In the genomic region with DNA sequence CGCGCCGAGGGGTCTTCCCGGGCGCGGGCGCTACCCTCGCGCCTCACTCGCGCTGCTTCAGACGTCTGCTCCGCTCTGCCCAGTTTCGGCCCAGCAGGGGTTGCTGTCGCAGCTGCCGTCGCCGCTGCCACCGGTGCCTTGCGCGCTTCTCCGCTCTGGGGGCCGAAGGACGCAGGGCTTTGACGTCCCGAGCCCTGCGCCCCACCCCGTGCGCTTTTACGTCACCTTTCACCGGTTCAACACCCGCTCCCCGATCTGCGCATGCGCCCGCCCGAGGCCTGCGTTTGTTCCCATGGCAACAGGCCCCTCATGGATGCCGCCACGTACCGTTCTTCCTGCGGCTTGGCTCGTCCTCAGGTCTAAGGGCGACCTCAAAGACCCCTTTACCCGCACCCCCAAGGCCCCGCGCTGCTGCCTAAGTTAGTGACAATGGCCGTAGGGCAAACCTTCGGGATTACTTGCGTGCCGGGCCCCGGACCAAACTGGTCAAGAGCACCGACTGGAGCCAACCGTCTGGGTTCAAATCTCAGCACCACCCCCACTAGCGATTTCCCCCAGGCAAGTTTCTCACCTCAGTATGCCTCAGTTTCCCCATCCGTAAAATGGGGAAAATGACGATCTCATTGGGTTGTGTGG, we compare ENCODE assay signal across 8 cellular contexts. TPM values are rescaled to one million over a fixed set of nuclear protein-coding genes. Genes with fewer than 3 reads are reported as not detected.
DNase-seq lines count a peak whose midpoint lies in the region; ATAC-seq, FAIRE-seq and TF ChIP-seq lines count a peak whose summit lies in the region.

No MANE protein-coding gene starts in this region.

- H4K8ac ChIP-seq in H1 (ENCODE audit: extremely low read depth, insufficient read depth, low read length) = peak overlapping the region; percentile 96
- H4K8ac ChIP-seq in mesendoderm (ENCODE audit: low read depth, low read length) = no peak overlapping the region

- H3K27ac ChIP-seq in H1 (ENCODE audit: low read depth, low read length) = peak overlapping the region; percentile 88
- H3K27ac ChIP-seq in mesendoderm (ENCODE audit: low read depth, low read length) = peak overlapping the region; percentile 90

- peaks cover 0 to 27% (median 10%) of the 10 kb centered on the region in 4 experiments; a peak in 6 of 7 replicates for H3K4me1 ChIP-seq in H1 (replicated peaks in 1 of 4; ENCODE audit: control insufficient read depth in 3 of 4, insufficient read depth in 4 of 4, low read length in 3 of 4)
- peaks cover 10% of the 10 kb centered on the region for H3K4me1 ChIP-seq in mesendoderm (ENCODE audit: control insufficient read depth, low read depth, low read length)

- peaks cover 3 to 10% of the 10 kb centered on the region in 2 experiments for H4K20me1 ChIP-seq in H1 (replicated peaks in 1 of 2; ENCODE audit: control insufficient read depth in 1 of 2, insufficient read depth in 2 of 2, low read length in 2 of 2)

- H2BK15ac ChIP-seq in H1 (ENCODE audit: low read length) (no peak overlapping the region), mesendoderm (replicated peaks; ENCODE audit: low read depth) (no peak overlapping the region)

- 0 out of 2 replicates have a peak overlapping the region, but pooled peaks have one; percentile 47 for H2AFZ ChIP-seq in H1 (ENCODE audit: low read length)

- TF ChIP-seq RAD21 in H1 (IDR thresholded peaks at IDR 0.05 in 1 of 2, conservative IDR thresholded peaks at IDR 0.05 in 1 of 2; ENCODE audit: low read depth in 2 of 2, low read length in 2 of 2) = no peak

- no peak for FAIRE-seq in H1 (lab: Jason Lieb, UNC)

- peak overlapping the region; percentile 87 for H4K5ac ChIP-seq in H1 (ENCODE audit: insufficient read length, low read depth, low read length)
- no peak overlapping the region for H4K5ac ChIP-seq in mesendoderm (ENCODE audit: low read length)

- H3K79me2 ChIP-seq in H1 (ENCODE audit: control insufficient read depth in 1 of 2, insufficient read depth in 2 of 2, low read length in 2 of 2) = 0 out of 4 replicates have a peak, but pooled peaks cover 0 to 8% of the 10 kb centered on the region in 2 experiments
- no peaks in the 10 kb centered on the region for H3K79me2 ChIP-seq in mesendoderm (ENCODE audit: control insufficient read depth, insufficient read depth, low read length)

- H2BK120ac ChIP-seq in H1 (replicated peaks; ENCODE audit: low read depth, low read length) (no peak overlapping the region), mesendoderm (ENCODE audit: low read depth, low read length) (no peak overlapping the region)

- 4% methylated on average over 44 of the region's 57 CpGs; no CpG with 5 or more reads in 1 of the 2 experiments for WGBS in H1 (ENCODE audit: extremely low coverage in 1 of 2, insufficient coverage in 1 of 2, insufficient read length in 1 of 2, insufficient replicate concordance in 2 of 2, low coverage in 1 of 2, low lambda C conversion rate in 2 of 2, missing lambda C conversion rate in 1 of 2), 2 experiments
- no CpG with 5 or more reads among the region's 57 CpGs for WGBS in mesendoderm (ENCODE audit: extremely low coverage, insufficient coverage, low lambda C conversion rate)

- H2BK12ac ChIP-seq in H1 (ENCODE audit: low read depth, low read length) = no peak overlapping the region

- CTCF ChIA-PET in H1 (lab: Charles Lee; ENCODE audit: partially characterized antibody) = no interaction called here

- ATAC-seq in GM21360 (IDR thresholded peaks at IDR 0.05; ENCODE audit: unreplicated experiment) = peak; percentile 33

- H4K91ac ChIP-seq in H1 (replicated peaks; ENCODE audit: insufficient read length, low read length) = no peak overlapping the region

- H2AK5ac ChIP-seq in H1 (ENCODE audit: low read depth, low read length) = no peak overlapping the region
- H2AK5ac ChIP-seq in mesendoderm (ENCODE audit: low read length) = no peak overlapping the region

- no peaks in the 10 kb centered on the region for H3K36me3 ChIP-seq in H1 (ENCODE audit: control insufficient read depth in 2 of 4, insufficient read depth in 4 of 4, low read length in 3 of 4)
- H3K36me3 ChIP-seq in mesendoderm (ENCODE audit: control insufficient read depth, insufficient read depth, low read length) = no peaks in the 10 kb centered on the region

- peak overlapping the region; percentile 85 for H3K56ac ChIP-seq in H1 (replicated peaks; ENCODE audit: insufficient read length, low read depth, low read length)
- peak overlapping the region; percentile 98 for H3K56ac ChIP-seq in mesendoderm (ENCODE audit: low read length)

- no peak for TF ChIP-seq CTCF in H1 (IDR thresholded peaks at IDR 0.05; ENCODE audit: control extremely low read depth in 1 of 3, insufficient read depth in 1 of 3, low read depth in 1 of 3, low read length in 3 of 3)

- H3K9me3 ChIP-seq in H1 (ENCODE audit: insufficient read depth in 2 of 2, low read depth in 1 of 2, low read length in 1 of 2) = no peaks in the 10 kb centered on the region

- POLR2A ChIA-PET in H1 (lab: Charles Lee; ENCODE audit: partially characterized antibody) = no interaction called here

- H3K18ac ChIP-seq in H1 (ENCODE audit: extremely low read depth, low read length) = peak overlapping the region; percentile 99
- peak overlapping the region; percentile 62 for H3K18ac ChIP-seq in mesendoderm (ENCODE audit: low read length)

- no peak overlapping the region for H3K23ac ChIP-seq in H1 (ENCODE audit: insufficient read length)
- H3K23ac ChIP-seq in mesendoderm (ENCODE audit: low read length) = no peak overlapping the region

- H3K9ac ChIP-seq in H1 (replicated peaks in 1 of 4; ENCODE audit: extremely low read depth in 1 of 4, low read depth in 3 of 4, low read length in 3 of 4) (peak overlapping the region; percentile 72 to 87 (median 80)), mesendoderm (ENCODE audit: low read length) (peak overlapping the region; percentile 93)

- no peak overlapping the region for H2BK20ac ChIP-seq in H1 (ENCODE audit: low read length)

- DNase-seq in COLO668 (lab: John Stamatoyannopoulos, UW; ENCODE audit: unreplicated experiment) (peak; percentile 98), HT-29 (ENCODE audit: low spot score) (peak; percentile 99), H1 (ENCODE audit: low read depth in 1 of 2, low spot score in 2 of 2) (peak; percentile 88 to 99), mesendoderm (peak; percentile 98)
- DNase-seq in NK-92 treated with Interleukin-12 subunit alpha and Interleukin-12 subunit beta, amount 100 ng/mL, for 24 hours (lab: John Stamatoyannopoulos, UW) = peak; percentile 97
- peak; percentile 97 to 99 (median 99) for DNase-seq in activated CD8-positive, alpha-beta memory T cell treated with anti-CD3 and anti-CD28 coated beads for 48 hours (ENCODE audit: low read depth in 2 of 3, low spot score in 2 of 3)
- DNase-seq in stimulated activated CD8-positive, alpha-beta memory T cell treated with anti-CD3 and anti-CD28 coated beads, Interleukin-12 subunit alpha, Interleukin-12 subunit beta, amount 100 ng/mL, for 4 hours (ENCODE audit: low read depth) = peak; percentile 97

- peaks cover 21% of the 10 kb centered on the region for H3K23me2 ChIP-seq in H1 (ENCODE audit: low read depth, low read length)

- H3K14ac ChIP-seq in H1 (ENCODE audit: insufficient read length) = no peak overlapping the region

- TF ChIP-seq POLR2A in H1 (IDR thresholded peaks at IDR 0.05; ENCODE audit: control extremely low read depth in 1 of 2, low read depth in 2 of 2, low read length in 2 of 2) = peak in 1 of 2 experiments; percentile 84; a peak in 2 of 3 replicates

- H3K27me3 ChIP-seq in H1 (replicated peaks in 1 of 4; ENCODE audit: control insufficient read depth in 3 of 4, extremely low read depth in 1 of 4, insufficient read depth in 3 of 4, low read length in 3 of 4) (peaks cover 0 to 7% (median 3%) of the 10 kb centered on the region in 4 experiments; a peak in 3 of 7 replicates), mesendoderm (ENCODE audit: insufficient read depth, low read length, poor library complexity) (no peaks in the 10 kb centered on the region)

- H2BK5ac ChIP-seq in H1 (ENCODE audit: low read depth, low read length) = peak overlapping the region; percentile 96
- no peak overlapping the region for H2BK5ac ChIP-seq in mesendoderm (ENCODE audit: low read length)

- H3K4me2 ChIP-seq in H1 (ENCODE audit: insufficient read depth in 1 of 2, low read depth in 2 of 2, low read length in 2 of 2) (peak overlapping the region; percentile 66 to 83), mesendoderm (ENCODE audit: low read length) (peak overlapping the region; percentile 91)

- H3K79me1 ChIP-seq in H1 (ENCODE audit: low read depth, low read length) (no peaks in the 10 kb centered on the region), mesendoderm (ENCODE audit: low read length) (peaks cover 11% of the 10 kb centered on the region)

- no peak overlapping the region for H3K4ac ChIP-seq in H1 (replicated peaks; ENCODE audit: insufficient read length, low read depth, low read length)
- no peak overlapping the region for H3K4ac ChIP-seq in mesendoderm (ENCODE audit: low read depth, low read length)

- peak in 1 of 2 experiments; percentile 17; a peak in 2 of 3 replicates for TF ChIP-seq EP300 in H1 (IDR thresholded peaks at IDR 0.05; ENCODE audit: borderline replicate concordance in 1 of 2, low read depth in 2 of 2, low read length in 2 of 2)

- H3K4me3 ChIP-seq in H1 (ENCODE audit: extremely low read depth in 1 of 4, insufficient read depth in 2 of 4, low read depth in 3 of 4, low read length in 4 of 4) (peak overlapping the region; percentile 74 to 89 (median 86)), mesendoderm (ENCODE audit: low read length) (peak overlapping the region; percentile 86)

RNA-seq across cellular contexts. Expression of a gene that starts 0.6 kb away (rescaled TPM):
- 99.2 and 102 TPM in 2 replicates for total RNA-seq in HT-29 (2014; rRNA removed; shearing (Covaris generic))
- 47.3 and 49.6 TPM in 2 replicates for total RNA-seq in H1 (2021; fragmentation: NEBNext Ultra II Directional; extraction: Animal tissue kit (Norgen Biotek cat#: 25700))
- 65.1 and 89.6 TPM in 2 replicates for polyA plus RNA-seq in H1 (2011; rRNA removed)
- polyA plus RNA-seq in H1 (2011; cell fraction: cytosol; rRNA removed) = 33.8 TPM
- 39.1 TPM for polyA plus RNA-seq in H1 (2011; cell fraction: nucleus; rRNA removed)
- 37.4 to 52.9 TPM (median 45.6 TPM) in 4 replicates for polyA plus RNA-seq in H1 (2012, experiment 1 of 2)
- polyA plus RNA-seq in H1 (2012, experiment 2 of 2) = 65.6 TPM
- 35.4 TPM for polyA plus RNA-seq in H1 (2013, experiment 1 of 2)
- polyA plus RNA-seq in H1 (2013, experiment 2 of 2) = 38.4 TPM
- 12.5 and 16.2 TPM in 2 replicates for polyA minus RNA-seq in H1 (2011; rRNA and poly(A)+ RNA removed)
- polyA minus RNA-seq in H1 (2011; cell fraction: cytosol; rRNA and poly(A)+ RNA removed) = 28.0 TPM
- 25.7 TPM for polyA minus RNA-seq in H1 (2011; cell fraction: nucleus; rRNA and poly(A)+ RNA removed)
- polyA plus RNA-seq in mesendoderm (2013, experiment 1 of 2) = 46.8 TPM
- polyA plus RNA-seq in mesendoderm (2013, experiment 2 of 2) = 48.6 TPM

RNA-seq across cellular contexts. Expression of a gene that starts 3.4 kb away (rescaled TPM):
- total RNA-seq in HT-29 (2014; rRNA removed; shearing (Covaris generic)) = 60.8 and 67.1 TPM in 2 replicates
- total RNA-seq in H1 (2021; fragmentation: NEBNext Ultra II Directional; extraction: Animal tissue kit (Norgen Biotek cat#: 25700)) = 52.7 and 55.0 TPM in 2 replicates
- 27.2 and 45.1 TPM in 2 replicates for polyA plus RNA-seq in H1 (2011; rRNA removed)
- 26.4 TPM for polyA plus RNA-seq in H1 (2011; cell fraction: cytosol; rRNA removed)
- 74.8 TPM for polyA plus RNA-seq in H1 (2011; cell fraction: nucleus; rRNA removed)
- 24.2 to 30.4 TPM (median 27.3 TPM) in 4 replicates for polyA plus RNA-seq in H1 (2012, experiment 1 of 2)
- 25.8 TPM for polyA plus RNA-seq in H1 (2012, experiment 2 of 2)
- 28.4 TPM for polyA plus RNA-seq in H1 (2013, experiment 1 of 2)
- 28.5 TPM for polyA plus RNA-seq in H1 (2013, experiment 2 of 2)
- polyA minus RNA-seq in H1 (2011; rRNA and poly(A)+ RNA removed) = 14.8 and 18.7 TPM in 2 replicates
- polyA minus RNA-seq in H1 (2011; cell fraction: cytosol; rRNA and poly(A)+ RNA removed) = 32.3 TPM
- 30.9 TPM for polyA minus RNA-seq in H1 (2011; cell fraction: nucleus; rRNA and poly(A)+ RNA removed)
- polyA plus RNA-seq in mesendoderm (2013, experiment 1 of 2) = 26.1 TPM
- 26.5 TPM for polyA plus RNA-seq in mesendoderm (2013, experiment 2 of 2)

RNA-seq across cellular contexts. Expression of a gene that starts 14.6 kb away (rescaled TPM):
- total RNA-seq in HT-29 (2014; rRNA removed; shearing (Covaris generic)) = not detected in 2 replicates
- not detected in 2 replicates for total RNA-seq in H1 (2021; fragmentation: NEBNext Ultra II Directional; extraction: Animal tissue kit (Norgen Biotek cat#: 25700))
- polyA plus RNA-seq in H1 (2011; rRNA removed) = not detected in 2 replicates
- polyA plus RNA-seq in H1 (2011; cell fraction: cytosol; rRNA removed) = not detected
- not detected for polyA plus RNA-seq in H1 (2011; cell fraction: nucleus; rRNA removed)
- polyA plus RNA-seq in H1 (2012, experiment 1 of 2) = not detected in 4 replicates
- polyA plus RNA-seq in H1 (2012, experiment 2 of 2) = not detected
- not detected for polyA plus RNA-seq in H1 (2013, experiment 1 of 2)
- polyA plus RNA-seq in H1 (2013, experiment 2 of 2) = not detected
- polyA minus RNA-seq in H1 (2011; rRNA and poly(A)+ RNA removed) = not detected in 2 replicates
- polyA minus RNA-seq in H1 (2011; cell fraction: cytosol; rRNA and poly(A)+ RNA removed) = not detected
- not detected for polyA minus RNA-seq in H1 (2011; cell fraction: nucleus; rRNA and poly(A)+ RNA removed)
- polyA plus RNA-seq in mesendoderm (2013, experiment 1 of 2) = not detected
- polyA plus RNA-seq in mesendoderm (2013, experiment 2 of 2) = not detected

RNA-seq across cellular contexts. Expression of a gene that starts 25.8 kb away (rescaled TPM):
- 149 and 151 TPM in 2 replicates for total RNA-seq in HT-29 (2014; rRNA removed; shearing (Covaris generic))
- 28.8 and 29.8 TPM in 2 replicates for total RNA-seq in H1 (2021; fragmentation: NEBNext Ultra II Directional; extraction: Animal tissue kit (Norgen Biotek cat#: 25700))
- 54.4 and 68.6 TPM in 2 replicates for polyA plus RNA-seq in H1 (2011; rRNA removed)
- 66.1 TPM for polyA plus RNA-seq in H1 (2011; cell fraction: cytosol; rRNA removed)
- polyA plus RNA-seq in H1 (2011; cell fraction: nucleus; rRNA removed) = 52.2 TPM
- 25.4 to 39.2 TPM (median 35.0 TPM) in 4 replicates for polyA plus RNA-seq in H1 (2012, experiment 1 of 2)
- polyA plus RNA-seq in H1 (2012, experiment 2 of 2) = 35.9 TPM
- polyA plus RNA-seq in H1 (2013, experiment 1 of 2) = 19.5 TPM
- polyA plus RNA-seq in H1 (2013, experiment 2 of 2) = 19.1 TPM
- polyA minus RNA-seq in H1 (2011; rRNA and poly(A)+ RNA removed) = 27.2 TPM in 2 replicates
- polyA minus RNA-seq in H1 (2011; cell fraction: cytosol; rRNA and poly(A)+ RNA removed) = 19.8 TPM
- polyA minus RNA-seq in H1 (2011; cell fraction: nucleus; rRNA and poly(A)+ RNA removed) = 17.7 TPM
- 14.4 TPM for polyA plus RNA-seq in mesendoderm (2013, experiment 1 of 2)
- 14.2 TPM for polyA plus RNA-seq in mesendoderm (2013, experiment 2 of 2)

RNA-seq across cellular contexts. Expression of a gene that starts 39.6 kb away (rescaled TPM):
- total RNA-seq in HT-29 (2014; rRNA removed; shearing (Covaris generic)) = 42.5 and 67.7 TPM in 2 replicates
- 32.4 and 33.5 TPM in 2 replicates for total RNA-seq in H1 (2021; fragmentation: NEBNext Ultra II Directional; extraction: Animal tissue kit (Norgen Biotek cat#: 25700))
- 229 and 268 TPM in 2 replicates for polyA plus RNA-seq in H1 (2011; rRNA removed)
- polyA plus RNA-seq in H1 (2011; cell fraction: cytosol; rRNA removed) = 137 TPM
- 92.9 TPM for polyA plus RNA-seq in H1 (2011; cell fraction: nucleus; rRNA removed)
- polyA plus RNA-seq in H1 (2012, experiment 1 of 2) = 33.1 to 44.0 TPM (median 41.7 TPM) in 4 replicates
- 29.0 TPM for polyA plus RNA-seq in H1 (2012, experiment 2 of 2)
- polyA plus RNA-seq in H1 (2013, experiment 1 of 2) = 35.4 TPM
- 38.9 TPM for polyA plus RNA-seq in H1 (2013, experiment 2 of 2)
- 3.5 and 4.4 TPM in 2 replicates for polyA minus RNA-seq in H1 (2011; rRNA and poly(A)+ RNA removed)
- 15.0 TPM for polyA minus RNA-seq in H1 (2011; cell fraction: cytosol; rRNA and poly(A)+ RNA removed)
- 24.3 TPM for polyA minus RNA-seq in H1 (2011; cell fraction: nucleus; rRNA and poly(A)+ RNA removed)
- polyA plus RNA-seq in mesendoderm (2013, experiment 1 of 2) = 27.8 TPM
- 25.7 TPM for polyA plus RNA-seq in mesendoderm (2013, experiment 2 of 2)

Comparison
In these comparisons a context has a peak if more than half of its experiments do, and no peak if none do; other contexts are left out.
1. Peak in every context shown above with its lines: DNase-seq, ATAC-seq, H3K4me3 ChIP-seq and H3K27ac ChIP-seq.